ENCODE assay signal across 1 cellular context in genomic region chr18:67232406-67232805, GRCh38.
TF ChIP-seq lines count a peak whose summit lies in the region.

No MANE protein-coding gene starts in this region.

TF ChIP-seq in GM23338, 12 proteins besides CTCF, POLR2A, EP300 and RAD21 (continued from another document):
- TF ChIP-seq REST (IDR thresholded peaks at IDR 0.05; ENCODE audit: unreplicated experiment) (no peak), ETS1 (IDR thresholded peaks at IDR 0.05) (no peak)
